7 cellular contexts compared by ENCODE assay signal in genomic region chr20:44642203-44643153, GRCh38. TPM values are rescaled to one million over a fixed set of nuclear protein-coding genes. Genes with fewer than 3 reads are reported as not detected.
DNase-seq lines count a peak whose midpoint lies in the region; ATAC-seq and TF ChIP-seq lines count a peak whose summit lies in the region.

No MANE protein-coding gene starts in this region.

- H3K9ac ChIP-seq in HUES64 (ENCODE audit: low read depth, low read length) (peak overlapping the region; percentile 62), iPS-15b (ENCODE audit: low read depth, low read length) (peak overlapping the region; percentile 60)

- H3K4me1 ChIP-seq in HUES64 (ENCODE audit: insufficient read depth, low read length) (peaks cover 38% of the 10 kb centered on the region), iPS-15b (ENCODE audit: control insufficient read depth, insufficient read depth, low read length) (peaks cover 13% of the 10 kb centered on the region)

- ATAC-seq in sciatic nerve (peak; percentile 74), GM18858 (IDR thresholded peaks at IDR 0.05; ENCODE audit: unreplicated experiment) (no peak)

- CTCF ChIA-PET in RWPE1 (lab: Yijun Ruan, JAX): interaction anchor here (0.6 to 1.5 kb wide), 9 partner anchors 11 to 253 kb away, joined by 3 to 5 read pairs (median 4); no protein-coding TSS in a partner anchor

- H3K9me3 ChIP-seq in HUES64 (ENCODE audit: insufficient read depth, low read depth, low read length): no peaks in the 10 kb centered on the region
- no peaks in the 10 kb centered on the region for H3K9me3 ChIP-seq in iPS-15b (ENCODE audit: control insufficient read depth, insufficient read depth, low read length)

- H3K9me3 Mint-ChIP-seq in brain: peaks cover 0 to 5% (median 0%) of the 10 kb centered on the region in 5 experiments

- peak overlapping the region; percentile 65 to 92 (median 85) for H3K27ac Mint-ChIP-seq in brain

- TF ChIP-seq CTCF in RWPE1 (conservative IDR thresholded peaks at IDR 0.05; ENCODE audit: low read depth) (no peak), brain (conservative IDR thresholded peaks at IDR 0.05) (no peak)

- POLR2A ChIA-PET in RWPE1 (lab: Yijun Ruan, JAX; ENCODE audit: low non-redundant PET): no interaction called here

- peak overlapping the region; percentile 20; the same call in 1 of the 2 replicates for H3K4me3 ChIP-seq in HUES64 (ENCODE audit: low read length)
- no peak overlapping the region for H3K4me3 ChIP-seq in iPS-15b (ENCODE audit: low read depth, low read length)

- H3K4me1 Mint-ChIP-seq in brain: peaks cover 45% of the 10 kb centered on the region

- H3K36me3 Mint-ChIP-seq in brain: peaks cover 12% of the 10 kb centered on the region

- peaks cover 6% of the 10 kb centered on the region for H3K27me3 Mint-ChIP-seq in brain

- DNase-seq in GM04504 (ENCODE audit: low read depth) (peak; percentile 72), RWPE1 (ENCODE audit: low spot score) (peak; percentile 84), sciatic nerve (ENCODE audit: low spot score) (no peak)

- H3K4me3 Mint-ChIP-seq in brain: peak overlapping the region; percentile 43 to 71 (median 58)

- 25% methylated on average over 17 of the region's 17 CpGs for WGBS in HUES64

- no peaks in the 10 kb centered on the region for H3K36me3 ChIP-seq in HUES64 (ENCODE audit: insufficient read depth, low read length)
- H3K36me3 ChIP-seq in iPS-15b (ENCODE audit: control insufficient read depth, insufficient read depth, low read length): no peaks in the 10 kb centered on the region

- intact Hi-C loops in sciatic nerve (cut with DNase I): no loop called here

- H3K27me3 ChIP-seq in HUES64 (ENCODE audit: insufficient read depth, low read length) (no peaks in the 10 kb centered on the region), iPS-15b (ENCODE audit: control insufficient read depth, insufficient read depth, low read length) (no peaks in the 10 kb centered on the region)

- peak overlapping the region; percentile 77 for H3K27ac ChIP-seq in HUES64 (ENCODE audit: low read depth, low read length)
- H3K27ac ChIP-seq in RWPE1: peak overlapping the region; percentile 93

RNA-seq across cellular contexts. Expression of gene ADA, which starts 9.0 kb away (rescaled TPM):
- 15.4 TPM for polyA plus RNA-seq in HUES64 (2013, experiment 1 of 2)
- 19.7 TPM for polyA plus RNA-seq in HUES64 (2013, experiment 2 of 2)
- polyA plus RNA-seq in brain (ENCODE audit: insufficient read depth, low read depth, low replicate concordance): 5.0 TPM
- 7.7 TPM for total RNA-seq in sciatic nerve
